29 cellular contexts compared by ENCODE assay signal in genomic region chr5:132559661-132560060, GRCh38. TPM values are rescaled to one million over a fixed set of nuclear protein-coding genes. Genes with fewer than 3 reads are reported as not detected.
DNase-seq lines count a peak whose midpoint lies in the region; ATAC-seq, FAIRE-seq and TF ChIP-seq lines count a peak whose summit lies in the region.
"Had no signal": no experiment of that assay in that cellular context is flagged by ENCODE, and none has a peak within 500 bp of the region (broad histone marks: within the 10 kb centered on the region; RNA-seq: fewer than 3 reads in every experiment).

No MANE protein-coding gene starts in this region.

- H3K36me3 Mint-ChIP-seq in brain (peaks cover 3% of the 10 kb centered on the region), type B pancreatic cell (peaks cover 5% of the 10 kb centered on the region)

- TF ChIP-seq RAD21 in HepG2 (CRISPR knock-in tag; IDR thresholded peaks at IDR 0.05), result no peak

- H3K9me3 ChIP-seq in HepG2 (ENCODE audit: low read length) (no peaks in the 10 kb centered on the region; the same call in 1 of the 2 replicates), right lobe of liver (no peaks in the 10 kb centered on the region), Panc1 (ENCODE audit: control insufficient read depth, insufficient read depth, low read depth, low read length) (no peaks in the 10 kb centered on the region)
- H3K9me3 ChIP-seq: thyroid gland had no signal

- TF ChIP-seq EP300 in HepG2 (IDR thresholded peaks at IDR 0.05; ENCODE audit: low read depth in 2 of 2, low read length in 2 of 2) (no peak), HepG2 (CRISPR knock-in tag; IDR thresholded peaks at IDR 0.05; ENCODE audit: borderline replicate concordance) (no peak)

- peaks cover 0 to 8% (median 0%) of the 10 kb centered on the region in 5 experiments for H3K9me3 Mint-ChIP-seq in brain
- no peaks in the 10 kb centered on the region for H3K9me3 Mint-ChIP-seq in type B pancreatic cell
- H3K9me3 Mint-ChIP-seq: H9 had no signal

- H3K79me2 ChIP-seq in HepG2 (ENCODE audit: insufficient read depth, low read length), result peaks cover 39% of the 10 kb centered on the region

- H3K27ac Mint-ChIP-seq in brain (no peak overlapping the region), type B pancreatic cell (no peak overlapping the region)
- H3K27ac Mint-ChIP-seq: activated naive CD4-positive, alpha-beta T cell treated with anti-CD3 and anti-CD28 coated beads, Interleukin-2, amount 50 U/mL, for 72 hours; H9 had no signal

- TF ChIP-seq POLR2A in HepG2 (IDR thresholded peaks at IDR 0.05; ENCODE audit: insufficient read depth in 1 of 2, low read depth in 2 of 2, low read length in 2 of 2), result no peak
- TF ChIP-seq POLR2A in right lobe of liver (IDR thresholded peaks at IDR 0.05), result no peak

- H3K27me3 Mint-ChIP-seq in brain, result peaks cover 4% of the 10 kb centered on the region
- no peaks in the 10 kb centered on the region for H3K27me3 Mint-ChIP-seq in type B pancreatic cell
- H3K27me3 Mint-ChIP-seq: CD4-positive, alpha-beta memory T cell had no signal

- ATAC-seq in HepG2, result no peak
- no peak for ATAC-seq in right lobe of liver
- no peak for ATAC-seq in Panc1
- ATAC-seq in HG03280 (IDR thresholded peaks at IDR 0.05; ENCODE audit: unreplicated experiment), result no peak
- ATAC-seq: activated naive CD4-positive, alpha-beta T cell treated with anti-CD3 and anti-CD28 coated beads, Interleukin-2, amount 50 U/mL, for 72 hours; gastroesophageal sphincter had no signal

- intact Hi-C loops in HepG2 (cut with micrococcal nuclease; ENCODE audit: unreplicated experiment) (no loop called here), right lobe of liver (cut with DNase I) (no loop called here), Panc1 (cut with micrococcal nuclease; ENCODE audit: unreplicated experiment) (no loop called here)

- POLR2A ChIA-PET in HepG2 (lab: Yijun Ruan, JAX), result no interaction called here
- POLR2A ChIA-PET in Panc1 (lab: Charles Lee), result no interaction called here

- peaks cover 34% of the 10 kb centered on the region for H3K4me1 Mint-ChIP-seq in brain
- H3K4me1 Mint-ChIP-seq in type B pancreatic cell (ENCODE audit: unreplicated experiment), result peaks cover 15% of the 10 kb centered on the region

- in situ Hi-C loops in HepG2 (cut with HindIII; ENCODE audit: extremely low pct_ligation_motif_present, low pct_unique_long_range_greater_than_20kb) (no loop called here), Panc1 (cut with HindIII; ENCODE audit: low pct_unique_long_range_greater_than_20kb, low sequenced_read_pairs) (no loop called here)

- no peak overlapping the region for H3K9ac ChIP-seq in HepG2 (ENCODE audit: insufficient read depth, low read depth, low read length)

- CTCF ChIA-PET in HepG2 (lab: Yijun Ruan, JAX; ENCODE audit: low intra/inter-chr PET ratio, low total read pairs), result no interaction called here
- CTCF ChIA-PET in Panc1 (lab: Charles Lee), result no interaction called here

- DNase-seq in HepG2 (ENCODE audit: low spot score), result no peak
- no peak for DNase-seq in right lobe of liver
- DNase-seq in Panc1 (ENCODE audit: low read depth, low spot score), result no peak
- no peak for DNase-seq in type B pancreatic cell (ENCODE audit: extremely low spot score, unreplicated experiment)
- no peak for DNase-seq in DMS79 (lab: John Stamatoyannopoulos, UW)
- no peak for DNase-seq in NCI-H1417 (lab: John Stamatoyannopoulos, UW)
- DNase-seq: activated CD4-positive, alpha-beta T cell treated with anti-CD3 and anti-CD28 coated beads for 1 hour; activated CD8-positive, alpha-beta memory T cell treated with anti-CD3 and anti-CD28 coated beads, Interleukin-2, amount 50 U/mL, for 4 hours; CD4-positive, alpha-beta memory T cell; effector CD8-positive, alpha-beta T cell; esophagus squamous epithelium; GF-D8; H9; kidney; NCI-H1436; NCI-H524; nucleus accumbens; stimulated activated CD4-positive, alpha-beta T cell treated with anti-CD3 and anti-CD28 coated beads, Interleukin-2, amount 100 ng/mL, for 48 hours; stimulated activated naive CD4-positive, alpha-beta T cell; thyroid gland had no signal

- no peaks in the 10 kb centered on the region for H4K20me1 ChIP-seq in HepG2 (ENCODE audit: insufficient read depth, low read length)

- H3K27me3 ChIP-seq in HepG2 (ENCODE audit: control insufficient read depth in 1 of 2, insufficient read depth in 2 of 2, low read length in 2 of 2), result no peaks in the 10 kb centered on the region; a peak in 1 of 5 replicates
- no peaks in the 10 kb centered on the region for H3K27me3 ChIP-seq in right lobe of liver
- H3K27me3 ChIP-seq in Panc1 (ENCODE audit: control insufficient read depth, insufficient read depth, low read length), result no peaks in the 10 kb centered on the region
- H3K27me3 ChIP-seq: esophagus squamous epithelium, gastroesophageal sphincter, thyroid gland had no signal

- WGBS in HepG2 (ENCODE audit: low lambda C conversion rate), result 97% methylated on average over 1 of the region's 1 CpG
- 86% methylated on average over 1 of the region's 1 CpG for WGBS in right lobe of liver (ENCODE audit: insufficient coverage, low coverage, low lambda C conversion rate, missing lambda C conversion rate)

- H3K4me2 ChIP-seq in HepG2 (ENCODE audit: low read depth, low read length), result peak overlapping the region; percentile 89; the same call in 1 of the 2 replicates

- H3K27ac ChIP-seq in HepG2 (ENCODE audit: extremely low read length, insufficient read depth, low read length), result no peak overlapping the region
- H3K27ac ChIP-seq in right lobe of liver, result no peak overlapping the region
- H3K27ac ChIP-seq in Panc1 (ENCODE audit: low read length), result no peak overlapping the region
- H3K27ac ChIP-seq: esophagus squamous epithelium, gastroesophageal sphincter, thyroid gland had no signal

- H3K4me3 Mint-ChIP-seq in brain (peak overlapping the region; percentile 27 to 73 (median 59)), type B pancreatic cell (peak overlapping the region; percentile 55)
- H3K4me3 Mint-ChIP-seq: H9 had no signal

- H3K36me3 ChIP-seq in HepG2 (replicated peaks in 1 of 2; ENCODE audit: control insufficient read depth in 1 of 2, insufficient read depth in 2 of 2, low read length in 2 of 2), result peaks cover 7 to 31% of the 10 kb centered on the region in 2 experiments
- H3K36me3 ChIP-seq in right lobe of liver, result peaks cover 0 to 7% (median 0%) of the 10 kb centered on the region in 4 donors
- H3K36me3 ChIP-seq in Panc1 (ENCODE audit: control insufficient read depth, insufficient read depth, low read length), result peaks cover 20% of the 10 kb centered on the region
- H3K36me3 ChIP-seq: thyroid gland had no signal

- peak; percentile 55 for FAIRE-seq in HepG2 (lab: Jason Lieb, UNC)

- TF ChIP-seq CTCF in HepG2 (CRISPR knock-in tag; IDR thresholded peaks at IDR 0.05) (no peak), right lobe of liver (IDR thresholded peaks at IDR 0.05) (no peak), Panc1 (IDR thresholded peaks at IDR 0.05) (no peak), brain (conservative IDR thresholded peaks at IDR 0.05) (no peak), type B pancreatic cell (conservative IDR thresholded peaks at IDR 0.05) (no peak)

- H3K4me3 ChIP-seq in HepG2 (replicated peaks in 1 of 3; ENCODE audit: insufficient read depth in 1 of 3, low read depth in 2 of 3, low read length in 3 of 3) (peak overlapping the region in 1 of 3 experiments; percentile 71; a peak in 1 of 6 replicates), right lobe of liver (no peak overlapping the region), Panc1 (ENCODE audit: low read depth in 2 of 2, low read length in 2 of 2) (no peak overlapping the region)
- H3K4me3 ChIP-seq: esophagus squamous epithelium, gastroesophageal sphincter, lung, thyroid gland had no signal

- H2AFZ ChIP-seq in HepG2 (ENCODE audit: low read length), result no peak overlapping the region

- BruUV-seq in HepG2 (replicated peaks; lab: Mats Ljungman, UMichigan) (no TSS peak), Panc1 (replicated peaks; lab: Mats Ljungman, UMichigan) (TSS peak; percentile 4)

- H3K4me1 ChIP-seq in HepG2 (ENCODE audit: insufficient read depth, low read length) (peaks cover 32% of the 10 kb centered on the region), right lobe of liver (peaks cover 0 to 14% (median 6%) of the 10 kb centered on the region in 4 donors), Panc1 (ENCODE audit: control insufficient read depth, insufficient read depth, low read length) (peaks cover 13% of the 10 kb centered on the region; the same call in 1 of the 2 replicates)

RNA-seq across cellular contexts. Expression of gene RAD50, which starts 2.9 kb away (rescaled TPM):
- total RNA-seq in HepG2 (2016; rRNA removed; fragmentation: Illumina TruSeq; extraction: Trizol) (23.4 and 40.1 TPM in 2 replicates), right lobe of liver (10 to 100 TPM; 14.1 to 27.7 (median 17.9) TPM), Panc1 (2021; ENCODE audit: unreplicated experiment) (77.6 TPM), type B pancreatic cell (ENCODE audit: low replicate concordance) (41.3 and 50.1 TPM in 2 replicates)
- 2.6 and 2.9 TPM in 2 replicates for total RNA-seq in HepG2 (2016; cell fraction: cytosol; rRNA removed; fragmentation: Illumina TruSeq; extraction: Trizol; ENCODE audit: low read depth)
- 23.3 and 37.9 TPM in 2 replicates for total RNA-seq in HepG2 (2016; cell fraction: insoluble cytoplasmic fraction; rRNA removed; fragmentation: Illumina TruSeq; extraction: Trizol)
- 6.3 and 8.5 TPM in 2 replicates for total RNA-seq in HepG2 (2016; cell fraction: membrane; rRNA removed; fragmentation: Illumina TruSeq; extraction: Trizol)
- 33.7 and 36.5 TPM in 2 replicates for total RNA-seq in HepG2 (2016; cell fraction: nucleus; rRNA removed; fragmentation: Illumina TruSeq; extraction: Trizol)
- polyA plus RNA-seq in HepG2 (2011; rRNA removed) (13.6 and 19.2 TPM in 2 replicates), brain (ENCODE audit: insufficient read depth, low read depth, low replicate concordance) (4.7 TPM)
- polyA plus RNA-seq in HepG2 (2011; cell fraction: cytosol; rRNA removed), result 7.1 and 10.6 TPM in 2 replicates
- 24.8 and 26.5 TPM in 2 replicates for polyA plus RNA-seq in HepG2 (2011; cell fraction: nucleus; rRNA removed)
- 20.6 and 27.9 TPM in 2 replicates for polyA plus RNA-seq in HepG2 (2012)
- polyA plus RNA-seq in HepG2 (2016; cell fraction: cytosol; fragmentation: Illumina TruSeq; extraction: Trizol; ENCODE audit: low read depth), result 0.74 and 1.1 TPM in 2 replicates
- 28.7 and 29.8 TPM in 2 replicates for polyA plus RNA-seq in HepG2 (2016; cell fraction: insoluble cytoplasmic fraction; fragmentation: Illumina TruSeq; extraction: Trizol; ENCODE audit: low read depth)
- polyA plus RNA-seq in HepG2 (2016; cell fraction: membrane; fragmentation: Illumina TruSeq; extraction: Trizol; ENCODE audit: low read depth), result 1.5 and 3.2 TPM in 2 replicates
- polyA plus RNA-seq in HepG2 (2016; cell fraction: nucleus; fragmentation: Illumina TruSeq; extraction: Trizol; ENCODE audit: insufficient read depth, low read depth), result 26.8 and 32.5 TPM in 2 replicates
- polyA minus RNA-seq in HepG2 (2011; rRNA and poly(A)+ RNA removed; ENCODE audit: low replicate concordance), result 12.0 and 21.4 TPM in 2 replicates
- 16.4 and 16.9 TPM in 2 replicates for polyA minus RNA-seq in HepG2 (2011; cell fraction: cytosol; rRNA and poly(A)+ RNA removed)
- polyA minus RNA-seq in HepG2 (2011; cell fraction: nucleus; rRNA and poly(A)+ RNA removed), result 69.9 and 76.1 TPM in 2 replicates
- polyA plus RNA-seq in Panc1 (2012; ENCODE audit: insufficient read length), result 55.3 TPM

RNA-seq across cellular contexts. Expression of gene IL5, which starts 16.3 kb away (rescaled TPM):
- total RNA-seq in HepG2 (2016; rRNA removed; fragmentation: Illumina TruSeq; extraction: Trizol) (not detected in 2 replicates), right lobe of liver (not detected), Panc1 (2021; ENCODE audit: unreplicated experiment) (not detected), type B pancreatic cell (ENCODE audit: low replicate concordance) (not detected in 2 replicates)
- total RNA-seq in HepG2 (2016; cell fraction: cytosol; rRNA removed; fragmentation: Illumina TruSeq; extraction: Trizol; ENCODE audit: low read depth), result not detected in 2 replicates
- total RNA-seq in HepG2 (2016; cell fraction: insoluble cytoplasmic fraction; rRNA removed; fragmentation: Illumina TruSeq; extraction: Trizol), result not detected in 2 replicates
- not detected in 2 replicates for total RNA-seq in HepG2 (2016; cell fraction: membrane; rRNA removed; fragmentation: Illumina TruSeq; extraction: Trizol)
- total RNA-seq in HepG2 (2016; cell fraction: nucleus; rRNA removed; fragmentation: Illumina TruSeq; extraction: Trizol), result not detected in 2 replicates
- polyA plus RNA-seq in HepG2 (2011; rRNA removed) (not detected in 2 replicates), brain (ENCODE audit: insufficient read depth, low read depth, low replicate concordance) (not detected)
- not detected in 2 replicates for polyA plus RNA-seq in HepG2 (2011; cell fraction: cytosol; rRNA removed)
- polyA plus RNA-seq in HepG2 (2011; cell fraction: nucleus; rRNA removed), result not detected in 2 replicates
- not detected in 2 replicates for polyA plus RNA-seq in HepG2 (2012)
- polyA plus RNA-seq in HepG2 (2016; cell fraction: cytosol; fragmentation: Illumina TruSeq; extraction: Trizol; ENCODE audit: low read depth), result not detected in 2 replicates
- not detected in 2 replicates for polyA plus RNA-seq in HepG2 (2016; cell fraction: insoluble cytoplasmic fraction; fragmentation: Illumina TruSeq; extraction: Trizol; ENCODE audit: low read depth)
- not detected in 2 replicates for polyA plus RNA-seq in HepG2 (2016; cell fraction: membrane; fragmentation: Illumina TruSeq; extraction: Trizol; ENCODE audit: low read depth)
- polyA plus RNA-seq in HepG2 (2016; cell fraction: nucleus; fragmentation: Illumina TruSeq; extraction: Trizol; ENCODE audit: insufficient read depth, low read depth), result not detected in 2 replicates
- not detected in 2 replicates for polyA minus RNA-seq in HepG2 (2011; rRNA and poly(A)+ RNA removed; ENCODE audit: low replicate concordance)
- polyA minus RNA-seq in HepG2 (2011; cell fraction: cytosol; rRNA and poly(A)+ RNA removed), result not detected in 2 replicates
- polyA minus RNA-seq in HepG2 (2011; cell fraction: nucleus; rRNA and poly(A)+ RNA removed), result not detected in 2 replicates
- not detected for polyA plus RNA-seq in Panc1 (2012; ENCODE audit: insufficient read length)
- total RNA-seq: activated naive CD4-positive, alpha-beta T cell treated with anti-CD3 and anti-CD28 coated beads, Interleukin-2, amount 50 U/mL, for 72 hours; CD4-positive, alpha-beta memory T cell; chondrocyte; esophagus squamous epithelium; gastroesophageal sphincter; H9; kidney; lung; M059J; pulmonary artery endothelial cell; skeletal muscle tissue; thyroid gland had no signal
- polyA plus RNA-seq: CD4-positive, alpha-beta memory T cell; lung had no signal
